22 cellular contexts compared by ENCODE assay signal in genomic region chr11:45538939-45539338, GRCh38.
"Had no signal": no experiment of that assay in that cellular context is flagged by ENCODE, and none has a peak within 500 bp of the region (broad histone marks: within the 10 kb centered on the region; RNA-seq: fewer than 3 reads in every experiment).

No MANE protein-coding gene starts in this region.

- H3K36me3 ChIP-seq: prostate gland, spleen, thyroid gland had no signal

- H3K4me1 ChIP-seq: prostate gland, spleen, thyroid gland had no signal

- H3K4me3 ChIP-seq: hepatocyte, mucosa of descending colon, prostate gland, spleen, thyroid gland had no signal

- DNase-seq: activated CD4-positive, alpha-beta T cell treated with anti-CD3 and anti-CD28 coated beads for 4 hours; activated CD4-positive, alpha-beta T cell treated with anti-CD3 and anti-CD28 coated beads, Interleukin-2, amount 50 U/mL, for 48 hours; activated CD4-positive, CD25-positive, alpha-beta regulatory T cell; activated CD8-positive, alpha-beta memory T cell treated with anti-CD3 and anti-CD28 coated beads, Interleukin-2, amount 50 U/mL, for 48 hours; activated effector memory CD4-positive, alpha-beta T cell treated with Interleukin-2 at 50 U/mL for 16 hours; activated naive CD4-positive, alpha-beta T cell treated with anti-CD3 and anti-CD28 coated beads for 36 hours; activated naive CD8-positive, alpha-beta T cell treated with anti-CD3 and anti-CD28 coated beads, Interleukin-2, amount 10 ng/mL, durations not matched to agents 7 days and 5 days; activated T-cell treated with anti-CD3 and anti-CD28 coated beads, Interleukin-2, amount 50 U/mL, for 72 hours; amniotic stem cell; cerebellar nuclear complex; effector CD4-positive, alpha-beta T cell; erythroblast; glutamatergic neuron; mucosa of descending colon; nephron progenitor cell; spleen; stimulated activated CD4-positive, alpha-beta T cell treated with anti-CD3 and anti-CD28 coated beads, Interleukin-4, amount 100 ng/mL, for 1 hour; stimulated activated naive CD4-positive, alpha-beta T cell; T-helper 9 cell; thyroid gland had no signal

- H3K9me3 ChIP-seq: mucosa of descending colon, prostate gland, spleen, thyroid gland had no signal

- H2AFZ ChIP-seq: hepatocyte had no signal

- H3K27ac ChIP-seq: hepatocyte, prostate gland, spleen, thyroid gland had no signal

- H3K79me2 ChIP-seq: hepatocyte had no signal

- ATAC-seq: activated T-cell treated with anti-CD3 and anti-CD28 coated beads, Interleukin-2, amount 50 U/mL, for 72 hours; mucosa of descending colon had no signal

- H3K4me2 ChIP-seq: hepatocyte had no signal

- H3K27me3 ChIP-seq: thyroid gland had no signal
